Comparison of ENCODE assay signal across 8 cellular contexts in the genomic region with DNA sequence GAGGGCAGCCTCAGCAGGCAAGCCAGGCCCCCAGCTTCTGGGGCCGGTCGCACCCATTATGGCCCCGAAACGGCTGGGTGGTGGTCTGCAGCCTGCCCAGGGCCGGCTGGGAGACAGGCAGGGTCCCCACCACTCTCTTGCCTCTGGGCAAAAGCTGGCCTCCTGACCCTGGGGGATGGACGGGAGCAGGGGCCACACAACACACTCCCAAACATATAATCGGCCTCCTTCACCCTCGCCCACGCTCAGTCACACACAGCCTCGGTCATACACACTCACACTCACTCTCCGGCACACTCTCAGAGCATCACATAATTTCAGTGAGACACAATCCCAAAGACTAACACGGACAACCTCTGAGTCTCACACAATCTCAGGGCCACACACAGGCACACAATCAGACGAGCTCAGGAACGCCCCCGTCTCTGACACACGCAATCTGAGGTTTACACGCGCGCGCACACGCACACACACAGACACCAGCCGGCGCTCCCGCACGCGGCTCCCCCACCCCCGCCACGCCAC. TPM values are rescaled to one million over a fixed set of nuclear protein-coding genes. Genes with fewer than 3 reads are reported as not detected.
DNase-seq lines count a peak whose midpoint lies in the region; ATAC-seq and TF ChIP-seq lines count a peak whose summit lies in the region.

No MANE protein-coding gene starts in this region.

- H3K4me1 ChIP-seq in OCI-LY1 (ENCODE audit: insufficient read depth, low read length, severe bottlenecking) (peaks cover 20% of the 10 kb centered on the region), parathyroid adenoma (peaks cover 8% of the 10 kb centered on the region)

- no peaks in the 10 kb centered on the region for H3K9me3 Mint-ChIP-seq in endothelial cell (ENCODE audit: unreplicated experiment)

- peak overlapping the region; percentile 19 for H3K27ac Mint-ChIP-seq in endothelial cell (ENCODE audit: unreplicated experiment)

- ATAC-seq in GM19467 (IDR thresholded peaks at IDR 0.05; ENCODE audit: unreplicated experiment) (no peak), GM21381 (IDR thresholded peaks at IDR 0.05; ENCODE audit: unreplicated experiment) (no peak), GM19035 (IDR thresholded peaks at IDR 0.05; ENCODE audit: unreplicated experiment) (no peak)

- H3K4me1 Mint-ChIP-seq in endothelial cell (ENCODE audit: unreplicated experiment): peaks cover 14% of the 10 kb centered on the region

- peaks cover 8% of the 10 kb centered on the region for H3K27me3 Mint-ChIP-seq in endothelial cell (ENCODE audit: unreplicated experiment)

- H2AFZ ChIP-seq in OCI-LY1 (ENCODE audit: low read length): 0 out of 2 replicates have a peak overlapping the region, but pooled peaks have one; percentile 86
- H2AFZ ChIP-seq in parathyroid adenoma: peak overlapping the region; percentile 94

- H3K9ac ChIP-seq in OCI-LY1 (ENCODE audit: low read length) (peak overlapping the region; percentile 84), parathyroid adenoma (peak overlapping the region; percentile 81)

- peak; percentile 37 for TF ChIP-seq POLR2A in GM18526 (IDR thresholded peaks at IDR 0.05; ENCODE audit: extremely low read depth, insufficient read length)

- H3K4me2 ChIP-seq in OCI-LY1 (ENCODE audit: low read length): peak overlapping the region; percentile 98
- H3K4me2 ChIP-seq in parathyroid adenoma (ENCODE audit: low read length): peak overlapping the region; percentile 73

- DNase-seq in endothelial cell (ENCODE audit: low spot score) (no peak), NCI-H2227 (lab: John Stamatoyannopoulos, UW; ENCODE audit: unreplicated experiment) (no peak)

- H3K27ac ChIP-seq in OCI-LY1 (ENCODE audit: low read depth, low read length, poor library complexity, severe bottlenecking) (no peak overlapping the region), parathyroid adenoma (peak overlapping the region; percentile 87)

- H3K4me3 ChIP-seq in OCI-LY1 (ENCODE audit: low read depth, low read length, poor library complexity, severe bottlenecking) (peak overlapping the region; percentile 85), parathyroid adenoma (ENCODE audit: low read depth, low read length) (peak overlapping the region; percentile 72)

- H3K9me3 ChIP-seq in OCI-LY1 (ENCODE audit: low read length): no peaks in the 10 kb centered on the region
- H3K9me3 ChIP-seq in parathyroid adenoma (ENCODE audit: control insufficient read depth, low read length): no peaks in the 10 kb centered on the region

- H3K4me3 Mint-ChIP-seq in endothelial cell (ENCODE audit: unreplicated experiment): peak overlapping the region; percentile 94

- no peaks in the 10 kb centered on the region for H3K27me3 ChIP-seq in OCI-LY1 (ENCODE audit: insufficient read depth, low read length)
- no peaks in the 10 kb centered on the region for H3K27me3 ChIP-seq in parathyroid adenoma (ENCODE audit: control insufficient read depth, insufficient read depth, low read length)

- no peaks in the 10 kb centered on the region for H3K9me2 ChIP-seq in OCI-LY1 (ENCODE audit: low read depth, low read length)

- H3K79me2 ChIP-seq in OCI-LY1 (ENCODE audit: insufficient read depth, low read length) (no peaks in the 10 kb centered on the region), parathyroid adenoma (no peaks in the 10 kb centered on the region)

- no peaks in the 10 kb centered on the region for H3K36me3 Mint-ChIP-seq in endothelial cell (ENCODE audit: low read depth, unreplicated experiment)

- H4K20me1 ChIP-seq in OCI-LY1 (ENCODE audit: insufficient read depth, low read length): no peaks in the 10 kb centered on the region

- no peaks in the 10 kb centered on the region for H3K36me3 ChIP-seq in OCI-LY1 (ENCODE audit: insufficient read depth, low read length)
- no peaks in the 10 kb centered on the region for H3K36me3 ChIP-seq in parathyroid adenoma (ENCODE audit: control insufficient read depth, insufficient read depth, low read length)

- H3F3A ChIP-seq in OCI-LY1 (ENCODE audit: insufficient read depth, low read length): no peaks in the 10 kb centered on the region

- TF ChIP-seq CTCF in OCI-LY1 (IDR thresholded peaks at IDR 0.05; ENCODE audit: low read length): no peak
- TF ChIP-seq CTCF in endothelial cell (IDR thresholded peaks at IDR 0.05; ENCODE audit: unreplicated experiment): no peak
- TF ChIP-seq CTCF in parathyroid adenoma (IDR thresholded peaks at IDR 0.05): no peak

RNA-seq across cellular contexts. Expression of gene PEMT, which starts 0.6 kb away (rescaled TPM):
- 29.7 TPM for total RNA-seq in endothelial cell (ENCODE audit: unreplicated experiment)
